In genomic region chr16:89482087-89482823, GRCh38 we compare ENCODE assay signal across 1 cellular context.
A peak's percentile ranks its signal among the peaks of the same experiment; 100 is the strongest.
TF ChIP-seq lines count a peak whose summit lies in the region.

No MANE protein-coding gene starts in this region.

TF ChIP-seq in HEK293, 187 proteins besides CTCF, POLR2A, EP300 and RAD21 (continued from another document):
- TF ChIP-seq HIC1 (tag by site-specific recombination; IDR thresholded peaks at IDR 0.05): peak; percentile 28; the same call in 1 of the 2 replicates
- TF ChIP-seq GLIS2 (tag by site-specific recombination; IDR thresholded peaks at IDR 0.05): peak; percentile 53
- TF ChIP-seq ZNF785 (tag by site-specific recombination; IDR thresholded peaks at IDR 0.05): no peak
- TF ChIP-seq ZNF518A (tag by site-specific recombination; conservative IDR thresholded peaks at IDR 0.05; ENCODE audit: low read depth): no peak
- 0 out of 2 replicates have a peak, but pooled peaks have one; percentile 14 for TF ChIP-seq ZBTB20 (tag by site-specific recombination; IDR thresholded peaks at IDR 0.05)
- TF ChIP-seq GLIS1 (tag by site-specific recombination; IDR thresholded peaks at IDR 0.05): peak; percentile 98
- TF ChIP-seq AEBP2 (tag by site-specific recombination; IDR thresholded peaks at IDR 0.05; ENCODE audit: borderline replicate concordance): no peak
- peak; percentile 42; the same call in 1 of the 2 replicates for TF ChIP-seq ZBTB17 (tag by site-specific recombination; IDR thresholded peaks at IDR 0.05)
- no peak for TF ChIP-seq BCL6B (tag by site-specific recombination; IDR thresholded peaks at IDR 0.05)
- TF ChIP-seq ZNF175 (tag by site-specific recombination; IDR thresholded peaks at IDR 0.05): no peak
- TF ChIP-seq ZSCAN16 (tag by site-specific recombination; IDR thresholded peaks at IDR 0.05): no peak
- TF ChIP-seq SP7 (tag by site-specific recombination; IDR thresholded peaks at IDR 0.05): no peak; the same call in 1 of the 2 replicates
TF ChIP-seq in HEK293: peak in this region for 8.
